8 cellular contexts compared by ENCODE assay signal in the genomic region with DNA sequence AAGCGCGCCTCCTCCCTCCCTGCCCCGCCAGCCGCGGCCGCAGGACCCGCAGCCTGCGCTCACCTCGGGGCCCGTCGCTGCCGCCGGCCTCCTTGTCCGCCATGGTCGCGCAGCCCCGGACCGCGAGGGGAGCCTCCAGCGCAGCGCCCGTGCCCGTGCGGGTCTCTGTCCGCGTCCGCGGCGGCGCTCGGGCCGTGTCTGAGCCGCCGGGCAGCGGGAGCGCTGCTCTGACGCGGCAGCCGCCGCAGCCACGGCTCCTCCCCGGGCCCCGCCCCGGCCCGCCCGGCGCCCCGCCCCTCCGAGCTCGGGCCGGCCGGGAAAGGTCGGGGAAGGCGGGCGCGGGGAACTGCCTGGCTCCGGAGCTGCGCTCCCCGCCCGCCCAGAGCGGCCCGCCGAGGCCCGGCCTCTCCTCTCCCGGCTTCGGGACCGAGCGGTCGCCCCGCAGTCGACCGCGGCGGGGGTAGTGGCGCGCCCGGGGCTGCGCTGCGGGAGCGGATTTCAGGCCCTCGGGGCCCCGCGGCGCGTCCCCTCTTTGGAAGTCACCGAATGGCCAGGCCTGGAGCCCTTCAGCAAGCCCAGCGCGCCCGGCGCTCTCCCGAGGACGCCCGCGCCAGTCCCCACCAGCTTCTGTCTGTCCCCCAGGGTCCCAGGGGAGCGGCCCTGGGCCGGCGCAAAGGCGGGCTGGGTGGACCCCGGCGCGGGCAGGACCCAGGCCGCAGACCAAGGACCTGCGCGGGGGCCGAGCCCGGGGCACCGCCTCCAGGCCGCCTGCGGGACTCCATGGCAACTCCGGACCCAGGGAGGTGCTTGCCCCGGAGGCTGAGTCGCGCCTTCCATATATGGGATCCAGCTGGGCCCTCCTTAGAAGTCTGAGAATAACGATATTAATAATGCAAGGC. TPM values are rescaled to one million over a fixed set of nuclear protein-coding genes. Genes with fewer than 3 reads are reported as not detected.
A peak's percentile ranks its signal among the peaks of the same experiment; 100 is the strongest.
DNase-seq lines count a peak whose midpoint lies in the region; ATAC-seq, FAIRE-seq and TF ChIP-seq lines count a peak whose summit lies in the region.

A gene with protein sequence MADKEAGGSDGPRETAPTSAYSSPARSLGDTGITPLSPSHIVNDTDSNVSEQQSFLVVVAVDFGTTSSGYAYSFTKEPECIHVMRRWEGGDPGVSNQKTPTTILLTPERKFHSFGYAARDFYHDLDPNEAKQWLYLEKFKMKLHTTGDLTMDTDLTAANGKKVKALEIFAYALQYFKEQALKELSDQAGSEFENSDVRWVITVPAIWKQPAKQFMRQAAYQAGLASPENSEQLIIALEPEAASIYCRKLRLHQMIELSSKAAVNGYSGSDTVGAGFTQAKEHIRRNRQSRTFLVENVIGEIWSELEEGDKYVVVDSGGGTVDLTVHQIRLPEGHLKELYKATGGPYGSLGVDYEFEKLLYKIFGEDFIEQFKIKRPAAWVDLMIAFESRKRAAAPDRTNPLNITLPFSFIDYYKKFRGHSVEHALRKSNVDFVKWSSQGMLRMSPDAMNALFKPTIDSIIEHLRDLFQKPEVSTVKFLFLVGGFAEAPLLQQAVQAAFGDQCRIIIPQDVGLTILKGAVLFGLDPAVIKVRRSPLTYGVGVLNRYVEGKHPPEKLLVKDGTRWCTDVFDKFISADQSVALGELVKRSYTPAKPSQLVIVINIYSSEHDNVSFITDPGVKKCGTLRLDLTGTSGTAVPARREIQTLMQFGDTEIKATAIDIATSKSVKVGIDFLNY (minus strand): TSS at position 200 of the 899 bp plus-strand sequence. CDS start 97 bp downstream, at position 103.

- peaks cover 82% of the 10 kb centered on the region for H3K27me3 Mint-ChIP-seq in CD4-positive, alpha-beta T cell

- no peaks in the 10 kb centered on the region for H3K36me3 Mint-ChIP-seq in CD4-positive, alpha-beta T cell (ENCODE audit: low read depth)

- DNase-seq in CD4-positive, alpha-beta T cell: peak in 5 of 10 experiments; percentile 20 to 49 (median 38)
- DNase-seq in SJSA1 (ENCODE audit: low read depth in 1 of 2, low spot score in 2 of 2) (peak; percentile 66 to 82), amniotic stem cell (lab: John Stamatoyannopoulos, UW) (peak; percentile 33), left cardiac atrium (peak; percentile 84), ovary (peak; percentile 80 to 90 (median 85)), urothelium cell line (ENCODE audit: low spot score) (peak; percentile 90)

- intact Hi-C loops in CD4-positive, alpha-beta T cell (cut with DNase I, micrococcal nuclease): loop anchor here in 1 of 2 experiments (5.0 to 10.0 kb wide), 2 partner anchors 430 to 632 kb away; a partner anchor contains a TSS
- intact Hi-C loops in left cardiac atrium (cut with DNase I) (loop anchor here in 1 of 2 donors (5.0 kb wide), 1 partner anchor 55 kb away; no protein-coding TSS in a partner anchor), ovary (cut with DNase I) (loop anchor here in 3 of 4 donors (10.0 kb wide), 2 partner anchors 48 to 58 kb away; no protein-coding TSS in a partner anchor)

- H3K36me3 ChIP-seq in SJSA1 (0 out of 2 replicates have a peak, but pooled peaks cover 5% of the 10 kb centered on the region), ovary (no peaks in the 10 kb centered on the region)

- peak; percentile 78 for ATAC-seq in CD4-positive, alpha-beta T cell (ENCODE audit: poor library complexity)
- ATAC-seq in GM19351 (IDR thresholded peaks at IDR 0.05; ENCODE audit: unreplicated experiment): peak; percentile 93
- peak; percentile 94 for ATAC-seq in HG03432 (IDR thresholded peaks at IDR 0.05; ENCODE audit: unreplicated experiment)
- peak; percentile 95 to 96 for ATAC-seq in left cardiac atrium

- 0 to 1% (median 0%) methylated on average over 36 to 114 of the region's 114 CpGs for WGBS in ovary, 3 donors

- CTCF ChIA-PET in CD4-positive, alpha-beta T cell (lab: Charles Lee): no interaction called here

- POLR2A ChIA-PET in CD4-positive, alpha-beta T cell (lab: Charles Lee): no interaction called here

- no peaks in the 10 kb centered on the region for H3K9me3 Mint-ChIP-seq in CD4-positive, alpha-beta T cell

- TF ChIP-seq CTCF in CD4-positive, alpha-beta T cell (IDR thresholded peaks at IDR 0.05): no peak
- TF ChIP-seq CTCF in ovary (IDR thresholded peaks at IDR 0.05): no peak

- H3K27ac ChIP-seq in CD4-positive, alpha-beta T cell (ENCODE audit: low read depth, low read length): no peak within 1 kb of the TSS
- H3K27ac ChIP-seq in SJSA1: peak within 1 kb of the TSS; percentile 32
- H3K27ac ChIP-seq in ovary: peak within 1 kb of the TSS; percentile 79 to 83

- no peak for TF ChIP-seq EP300 in ovary (IDR thresholded peaks at IDR 0.05)

- H3K9me3 ChIP-seq in CD4-positive, alpha-beta T cell (ENCODE audit: control insufficient read depth, low read length): no peaks in the 10 kb centered on the region
- H3K9me3 ChIP-seq in SJSA1 (replicated peaks) (no peaks in the 10 kb centered on the region; the same call in 1 of the 2 replicates), ovary (no peaks in the 10 kb centered on the region)

- H3K4me3 ChIP-seq in SJSA1 (peak within 1 kb of the TSS; percentile 93), ovary (peak within 1 kb of the TSS; percentile 92)

- peaks cover 89% of the 10 kb centered on the region for H3K27me3 ChIP-seq in CD4-positive, alpha-beta T cell (ENCODE audit: control insufficient read depth, insufficient read depth, low read length)
- H3K27me3 ChIP-seq in SJSA1 (replicated peaks): peaks cover 13% of the 10 kb centered on the region
- no peaks in the 10 kb centered on the region for H3K27me3 ChIP-seq in ovary

- peak; percentile 94 for TF ChIP-seq POLR2A in ovary (IDR thresholded peaks at IDR 0.05)

- H3K4me3 Mint-ChIP-seq in CD4-positive, alpha-beta T cell: peak within 1 kb of the TSS; percentile 80

- H3K27ac Mint-ChIP-seq in CD4-positive, alpha-beta T cell: no peak within 1 kb of the TSS

- FAIRE-seq in urothelium cell line (lab: Jason Lieb, UNC): no peak

- peaks cover 5% of the 10 kb centered on the region for H3K4me1 Mint-ChIP-seq in CD4-positive, alpha-beta T cell (ENCODE audit: low read depth)

- H3K4me1 ChIP-seq in SJSA1 (replicated peaks) (peaks cover 22% of the 10 kb centered on the region), ovary (ENCODE audit: insufficient read depth) (peaks cover 14% of the 10 kb centered on the region)

RNA-seq across cellular contexts. Expression of the gene that starts here (rescaled TPM):
- under 1 TPM in 1 of 2 experiments, not detected in 1; 0.49 TPM for total RNA-seq in CD4-positive, alpha-beta T cell
- 5.2 and 9.0 TPM in 2 replicates for total RNA-seq in SJSA1 (2014; rRNA removed; shearing (Covaris generic))
- total RNA-seq in left cardiac atrium (10 to 100 TPM; 16.6 to 23.4 TPM), ovary (10 to 100 TPM; 27.7 to 47.5 (median 40.5) TPM)
- polyA plus RNA-seq in ovary: 10 to 100 TPM; 16.0 to 34.3 TPM

Comparison
In these comparisons a context has a peak if more than half of its experiments do, and no peak if none do; other contexts are left out.
1. Peak in ATAC-seq in CD4-positive, alpha-beta T cell; RNA of the gene not detected or under 1 TPM.